In genomic region chr20:33531047-33531877, GRCh38 we compare ENCODE assay signal across 11 cellular contexts. TPM values are rescaled to one million over a fixed set of nuclear protein-coding genes. Genes with fewer than 3 reads are reported as not detected.
DNase-seq lines count a peak whose midpoint lies in the region; ATAC-seq and TF ChIP-seq lines count a peak whose summit lies in the region.
"Had no signal": no experiment of that assay in that cellular context is flagged by ENCODE, and none has a peak within 500 bp of the region (broad histone marks: within the 10 kb centered on the region; RNA-seq: fewer than 3 reads in every experiment).

No MANE protein-coding gene starts in this region.

- no peak overlapping the region for H3K4me3 ChIP-seq in smooth muscle cell

- ATAC-seq in activated CD8-positive, alpha-beta T cell treated with anti-CD3 and anti-CD28 coated beads for 36 hours: no peak
- ATAC-seq in HG03135 (IDR thresholded peaks at IDR 0.05; ENCODE audit: unreplicated experiment): no peak

- peak; percentile 54 for DNase-seq in NCI-H2171 treated with DMSO at 0.1 percent for 48 hours (lab: John Stamatoyannopoulos, UW)
- DNase-seq in NCI-H2171 (lab: John Stamatoyannopoulos, UW): no peak
- no peak for DNase-seq in activated CD8-positive, alpha-beta T cell treated with anti-CD3 and anti-CD28 coated beads for 36 hours
- DNase-seq in iris pigment epithelial cell (ENCODE audit: low read depth): peak; percentile 33
- no peak for DNase-seq in smooth muscle cell (lab: John Stamatoyannopoulos, UW; ENCODE audit: unreplicated experiment)
- no peak for DNase-seq in NCI-H1092 (lab: John Stamatoyannopoulos, UW)
- no peak for DNase-seq in hippocampal formation (lab: John Stamatoyannopoulos, UW)
- DNase-seq: activated CD4-positive, alpha-beta T cell treated with anti-CD3 and anti-CD28 coated beads, Interleukin-2, amount 50 U/mL, for 48 hours; anterior cingulate cortex; H9 had no signal

- no peaks in the 10 kb centered on the region for H3K36me3 ChIP-seq in smooth muscle cell (ENCODE audit: low read depth)

- H3K9me3 ChIP-seq in smooth muscle cell (replicated peaks; ENCODE audit: low read depth): no peaks in the 10 kb centered on the region

- H3K27ac Mint-ChIP-seq in activated CD8-positive, alpha-beta T cell treated with anti-CD3 and anti-CD28 coated beads for 36 hours: peak overlapping the region; percentile 13

- H3K4me1 Mint-ChIP-seq in activated CD8-positive, alpha-beta T cell treated with anti-CD3 and anti-CD28 coated beads for 36 hours (ENCODE audit: low read depth): peaks cover 20% of the 10 kb centered on the region

- peaks cover 60% of the 10 kb centered on the region for H3K79me2 ChIP-seq in smooth muscle cell (ENCODE audit: low read depth)

- H3F3A ChIP-seq in smooth muscle cell (ENCODE audit: low read depth): peaks cover 13% of the 10 kb centered on the region

- H3K27ac ChIP-seq in smooth muscle cell (ENCODE audit: low read depth): peak overlapping the region; percentile 51

- peaks cover 17% of the 10 kb centered on the region for H3K4me1 ChIP-seq in smooth muscle cell (ENCODE audit: low read depth)

- H3K27me3 Mint-ChIP-seq in activated CD8-positive, alpha-beta T cell treated with anti-CD3 and anti-CD28 coated beads for 36 hours: no peaks in the 10 kb centered on the region

- H3K36me3 Mint-ChIP-seq in activated CD8-positive, alpha-beta T cell treated with anti-CD3 and anti-CD28 coated beads for 36 hours (ENCODE audit: low read depth): no peaks in the 10 kb centered on the region

- no peak overlapping the region for H3K4me3 Mint-ChIP-seq in activated CD8-positive, alpha-beta T cell treated with anti-CD3 and anti-CD28 coated beads for 36 hours
- H3K4me3 Mint-ChIP-seq: H9 had no signal

- 42% methylated on average over 6 of the region's 6 CpGs for WGBS in smooth muscle cell (ENCODE audit: low lambda C conversion rate)

- H2AFZ ChIP-seq in smooth muscle cell (ENCODE audit: low read depth): no peak overlapping the region

- no peaks in the 10 kb centered on the region for H3K9me3 Mint-ChIP-seq in activated CD8-positive, alpha-beta T cell treated with anti-CD3 and anti-CD28 coated beads for 36 hours

- no peaks in the 10 kb centered on the region for H3K27me3 ChIP-seq in smooth muscle cell (ENCODE audit: low read depth)

- H4K20me1 ChIP-seq in smooth muscle cell (ENCODE audit: low read depth): peaks cover 43% of the 10 kb centered on the region

- CTCF ChIA-PET in activated CD8-positive, alpha-beta T cell treated with anti-CD3 and anti-CD28 coated beads for 36 hours (lab: Charles Lee): interaction anchor here (1.4 kb wide), 1 partner anchor 9 kb away, joined by 5 read pairs; no protein-coding TSS in a partner anchor

- POLR2A ChIA-PET in activated CD8-positive, alpha-beta T cell treated with anti-CD3 and anti-CD28 coated beads for 36 hours (lab: Charles Lee): interaction anchor here (0.8 to 1.0 kb wide), 2 partner anchors 11 to 13 kb away, joined by 3 read pairs; no protein-coding TSS in a partner anchor

- no peak for TF ChIP-seq CTCF in activated CD8-positive, alpha-beta T cell treated with anti-CD3 and anti-CD28 coated beads for 36 hours (IDR thresholded peaks at IDR 0.05)
- TF ChIP-seq CTCF in smooth muscle cell (IDR thresholded peaks at IDR 0.05; ENCODE audit: borderline replicate concordance, insufficient read depth, poor library complexity, severe bottlenecking): no peak

- intact Hi-C loops in activated CD8-positive, alpha-beta T cell treated with anti-CD3 and anti-CD28 coated beads for 36 hours (cut with micrococcal nuclease): no loop called here

- H3K9ac ChIP-seq in smooth muscle cell (ENCODE audit: low read depth): no peak overlapping the region

- peak overlapping the region; percentile 78 for H3K4me2 ChIP-seq in smooth muscle cell

RNA-seq across cellular contexts. Expression of gene CBFA2T2, which starts 41.4 kb away (rescaled TPM):
- total RNA-seq in activated CD8-positive, alpha-beta T cell treated with anti-CD3 and anti-CD28 coated beads for 36 hours: 10 to 100 TPM; 10.2 to 10.9 TPM
- total RNA-seq in smooth muscle cell: 40.3 and 41.6 TPM in 2 replicates
- polyA plus RNA-seq in smooth muscle cell: 18.2 and 25.1 TPM in 2 replicates

Comparison
In these comparisons a context has a peak if more than half of its experiments do, and no peak if none do; other contexts are left out.
1. DNase-seq: peak in NCI-H2171 treated with DMSO at 0.1 percent for 48 hours (single experiment) and iris pigment epithelial cell (single experiment); none in NCI-H2171 (single experiment), activated CD8-positive, alpha-beta T cell treated with anti-CD3 and anti-CD28 coated beads for 36 hours (single experiment), smooth muscle cell (single experiment), NCI-H1092 (single experiment) and hippocampal formation (0 of 2).